Comparison of ENCODE assay signal across 8 cellular contexts in the genomic region with DNA sequence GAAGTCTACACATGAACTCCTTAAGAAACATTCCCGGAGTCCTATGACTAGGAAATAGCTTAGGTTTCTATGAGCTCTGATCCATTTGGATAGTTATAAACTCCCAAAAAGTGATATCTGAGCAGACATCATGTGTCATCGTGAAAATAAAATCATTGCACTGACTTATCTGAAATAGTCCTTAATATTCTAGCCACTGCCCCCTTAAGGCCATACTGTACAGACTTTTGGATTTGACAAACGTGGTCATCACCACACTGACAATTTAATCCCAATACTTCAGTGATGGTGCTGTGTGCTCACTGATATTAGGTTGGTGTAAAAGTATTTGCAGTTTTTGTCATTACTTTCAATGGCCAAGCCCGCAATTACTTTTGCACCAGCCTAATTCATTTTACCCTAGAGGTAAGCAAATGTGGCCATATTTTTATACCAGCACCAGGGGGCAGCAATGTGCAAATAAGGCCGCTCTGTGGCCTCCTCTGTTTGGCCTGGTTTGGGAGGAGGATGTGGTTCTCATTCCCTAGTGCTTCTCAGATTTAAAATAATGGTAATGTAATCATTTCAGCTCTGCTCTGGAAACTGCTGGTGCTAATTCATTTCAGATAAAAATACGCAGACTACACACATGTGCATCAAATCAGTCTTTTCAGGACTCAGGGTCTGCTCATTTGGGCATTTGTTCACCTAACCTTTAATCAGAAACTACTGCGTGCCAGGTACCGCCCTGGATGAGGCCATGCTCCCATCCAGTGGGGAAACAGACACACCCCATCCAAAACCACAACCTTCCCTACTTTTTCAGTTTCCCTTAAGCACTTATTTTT.
A peak's percentile ranks its signal among the peaks of the same experiment; 100 is the strongest.
DNase-seq lines count a peak whose midpoint lies in the region; ATAC-seq, FAIRE-seq and TF ChIP-seq lines count a peak whose summit lies in the region.

No MANE protein-coding gene starts in this region.

- no peaks in the 10 kb centered on the region for H3K9me3 Mint-ChIP-seq in HFFc6

- no peak overlapping the region for H2AFZ ChIP-seq in smooth muscle cell (ENCODE audit: low read depth)

- peaks cover 7% of the 10 kb centered on the region for H3K27me3 Mint-ChIP-seq in HFFc6 (ENCODE audit: insufficient read depth)

- no peak overlapping the region for H3K9ac ChIP-seq in smooth muscle cell (ENCODE audit: low read depth)

- peaks cover 14% of the 10 kb centered on the region for H3F3A ChIP-seq in smooth muscle cell (ENCODE audit: low read depth)

- 52% methylated on average over 8 of the region's 8 CpGs for WGBS in smooth muscle cell (ENCODE audit: low lambda C conversion rate)

- no peaks in the 10 kb centered on the region for H4K20me1 ChIP-seq in smooth muscle cell (ENCODE audit: low read depth)

- no peak for ATAC-seq in HG02840 (IDR thresholded peaks at IDR 0.05; ENCODE audit: low FRiP score, unreplicated experiment)

- peaks cover 48% of the 10 kb centered on the region for H3K4me1 Mint-ChIP-seq in HFFc6 (ENCODE audit: low read depth)

- H3K36me3 ChIP-seq in smooth muscle cell (ENCODE audit: low read depth), result no peaks in the 10 kb centered on the region

- DNase-seq in GM12892 (ENCODE audit: insufficient read length), result no peak
- DNase-seq in HFFc6, result peak; percentile 78
- peak; percentile 10 for DNase-seq in NCI-H1048 (lab: John Stamatoyannopoulos, UW)
- DNase-seq in T1000 (lab: John Stamatoyannopoulos, UW), result peak; percentile 79
- DNase-seq in astrocyte of the cerebellum (ENCODE audit: low read depth), result peak; percentile 85
- peak; percentile 61 to 66 for DNase-seq in hippocampal formation (lab: John Stamatoyannopoulos, UW)
- DNase-seq in smooth muscle cell (lab: John Stamatoyannopoulos, UW; ENCODE audit: unreplicated experiment), result peak; percentile 27

- no peaks in the 10 kb centered on the region for H3K27me3 ChIP-seq in smooth muscle cell (ENCODE audit: low read depth)

- TF ChIP-seq CTCF in HFFc6 (IDR thresholded peaks at IDR 0.05), result peak; percentile 93
- peak; percentile 77 for TF ChIP-seq CTCF in astrocyte of the cerebellum (IDR thresholded peaks at IDR 0.05; ENCODE audit: low read depth, low read length, missing control alignments)
- TF ChIP-seq CTCF in smooth muscle cell (IDR thresholded peaks at IDR 0.05; ENCODE audit: borderline replicate concordance, insufficient read depth, poor library complexity, severe bottlenecking), result peak; percentile 80

- no peak for TF ChIP-seq POLR2A in GM12892 (IDR thresholded peaks at IDR 0.05; ENCODE audit: low read depth, low read length)

- H3K4me1 ChIP-seq in smooth muscle cell (ENCODE audit: low read depth), result peaks cover 13% of the 10 kb centered on the region

- H3K79me2 ChIP-seq in smooth muscle cell (ENCODE audit: low read depth), result no peaks in the 10 kb centered on the region

- no peaks in the 10 kb centered on the region for H3K36me3 Mint-ChIP-seq in HFFc6 (ENCODE audit: low read depth)

- in situ Hi-C loops in astrocyte of the cerebellum (cut with HindIII; ENCODE audit: low sequenced_read_pairs), result loop anchor here (25.0 kb wide), 1 partner anchor 231 kb away; a partner anchor contains a TSS

- no peak overlapping the region for H3K4me2 ChIP-seq in smooth muscle cell

- H3K4me3 ChIP-seq in astrocyte of the cerebellum (ENCODE audit: low read depth, low read length), result no peak overlapping the region
- H3K4me3 ChIP-seq in smooth muscle cell, result no peak overlapping the region

- no peaks in the 10 kb centered on the region for H3K9me3 ChIP-seq in smooth muscle cell (replicated peaks; ENCODE audit: low read depth)

- H3K27ac Mint-ChIP-seq in HFFc6, result no peak overlapping the region

- FAIRE-seq in GM12892 (lab: Jason Lieb, UNC), result peak; percentile 70

- H3K27ac ChIP-seq in smooth muscle cell (ENCODE audit: low read depth), result peak overlapping the region; percentile 91

- no peak overlapping the region for H3K4me3 Mint-ChIP-seq in HFFc6
